Comparison of ENCODE assay signal across 21 cellular contexts in genomic region chr2:183024701-183025100, GRCh38. TPM values are rescaled to one million over a fixed set of nuclear protein-coding genes. Genes with fewer than 3 reads are reported as not detected.
DNase-seq lines count a peak whose midpoint lies in the region; ATAC-seq and TF ChIP-seq lines count a peak whose summit lies in the region.
"Had no signal": no experiment of that assay in that cellular context is flagged by ENCODE, and none has a peak within 500 bp of the region (broad histone marks: within the 10 kb centered on the region; RNA-seq: fewer than 3 reads in every experiment).

No MANE protein-coding gene starts in this region.

- TF ChIP-seq POLR2A in adrenal gland (IDR thresholded peaks at IDR 0.05) = no peak

- H3K4me1 Mint-ChIP-seq in MCF 10A (ENCODE audit: insufficient read depth, unreplicated experiment) = peaks cover 28% of the 10 kb centered on the region
- no peaks in the 10 kb centered on the region for H3K4me1 Mint-ChIP-seq in activated CD8-positive, alpha-beta T cell treated with anti-CD3 and anti-CD28 coated beads for 36 hours (ENCODE audit: low read depth)
- H3K4me1 Mint-ChIP-seq: CD14-positive monocyte; naive thymus-derived CD4-positive, alpha-beta T cell had no signal

- TF ChIP-seq CTCF in MCF 10A (IDR thresholded peaks at IDR 0.05; ENCODE audit: unreplicated experiment) = no peak
- no peak for TF ChIP-seq CTCF in mammary epithelial cell (conservative IDR thresholded peaks at IDR 0.05 in 1 of 2, IDR thresholded peaks at IDR 0.05 in 1 of 2; ENCODE audit: extremely low read depth in 1 of 2, insufficient read depth in 1 of 2, low read depth in 1 of 2, low read length in 2 of 2)
- no peak for TF ChIP-seq CTCF in VCaP (conservative IDR thresholded peaks at IDR 0.05)
- no peak for TF ChIP-seq CTCF in foreskin fibroblast (IDR thresholded peaks at IDR 0.05; ENCODE audit: low read depth, low read length)
- no peak for TF ChIP-seq CTCF in smooth muscle cell (IDR thresholded peaks at IDR 0.05; ENCODE audit: borderline replicate concordance, insufficient read depth, poor library complexity, severe bottlenecking)
- no peak for TF ChIP-seq CTCF in adrenal gland (IDR thresholded peaks at IDR 0.05)
- no peak for TF ChIP-seq CTCF in activated CD8-positive, alpha-beta T cell treated with anti-CD3 and anti-CD28 coated beads for 36 hours (IDR thresholded peaks at IDR 0.05)

- BruUV-seq in MCF 10A (replicated peaks; lab: Mats Ljungman, UMichigan) (no TSS peak), mammary epithelial cell (replicated peaks; lab: Mats Ljungman, UMichigan) (no TSS peak)

- peaks cover 21% of the 10 kb centered on the region for H3K36me3 ChIP-seq in mammary epithelial cell (ENCODE audit: insufficient read depth, low read length)
- H3K36me3 ChIP-seq in smooth muscle cell (ENCODE audit: low read depth) = peaks cover 17% of the 10 kb centered on the region
- H3K36me3 ChIP-seq in adrenal gland (replicated peaks in 1 of 2) = peaks cover 0 to 6% of the 10 kb centered on the region in 2 donors

- DNase-seq in MCF 10A (ENCODE audit: unreplicated experiment) (peak; percentile 48), mammary epithelial cell (no peak), foreskin fibroblast (peak; percentile 36 to 75), smooth muscle cell (lab: John Stamatoyannopoulos, UW; ENCODE audit: unreplicated experiment) (no peak), DMS153 treated with DMSO at 0.1 percent for 48 hours (lab: John Stamatoyannopoulos, UW; ENCODE audit: unreplicated experiment) (no peak), adrenal gland (no peak)
- DNase-seq in activated CD8-positive, alpha-beta T cell treated with anti-CD3 and anti-CD28 coated beads for 36 hours = no peak
- DNase-seq: activated CD4-positive, alpha-beta T cell treated with anti-CD3 and anti-CD28 coated beads for 1 hour; central memory CD4-positive, alpha-beta T cell; DMS53; effector memory CD8-positive, alpha-beta T cell; MM.1S; naive thymus-derived CD4-positive, alpha-beta T cell; NCI-H2029 treated with DMSO at 0.1 percent for 48 hours; NCI-H526 treated with DMSO at 0.1 percent for 48 hours; SJCRH30; stimulated activated CD4-positive, alpha-beta T cell treated with anti-CD3 and anti-CD28 coated beads, Interleukin-15, amount 100 ng/mL, for 24 hours; stimulated activated naive CD4-positive, alpha-beta T cell treated with Interleukin-2 at 50 U/mL for 16 hours had no signal

- H3K9me3 ChIP-seq in mammary epithelial cell (replicated peaks; ENCODE audit: insufficient read depth, low read length) = no peaks in the 10 kb centered on the region
- H3K9me3 ChIP-seq in smooth muscle cell (replicated peaks; ENCODE audit: low read depth) = no peaks in the 10 kb centered on the region
- H3K9me3 ChIP-seq in adrenal gland (replicated peaks in 1 of 3) = no peaks in the 10 kb centered on the region
- H3K9me3 ChIP-seq: SJCRH30 had no signal

- peaks cover 96% of the 10 kb centered on the region for H3K79me2 ChIP-seq in mammary epithelial cell (ENCODE audit: insufficient read depth, low read length)
- H3K79me2 ChIP-seq in smooth muscle cell (ENCODE audit: low read depth) = peaks cover 100% of the 10 kb centered on the region

- H2AFZ ChIP-seq in mammary epithelial cell (ENCODE audit: low read depth, low read length) (no peak overlapping the region), smooth muscle cell (ENCODE audit: low read depth) (no peak overlapping the region)

- no peak overlapping the region for H3K4me3 Mint-ChIP-seq in MCF 10A (ENCODE audit: unreplicated experiment)
- no peak overlapping the region for H3K4me3 Mint-ChIP-seq in activated CD8-positive, alpha-beta T cell treated with anti-CD3 and anti-CD28 coated beads for 36 hours
- H3K4me3 Mint-ChIP-seq: effector memory CD8-positive, alpha-beta T cell; naive thymus-derived CD4-positive, alpha-beta T cell had no signal

- no peak for ATAC-seq in activated CD8-positive, alpha-beta T cell treated with anti-CD3 and anti-CD28 coated beads for 36 hours
- ATAC-seq: effector memory CD8-positive, alpha-beta T cell; naive thymus-derived CD4-positive, alpha-beta T cell had no signal

- no peak overlapping the region for H3K4me3 ChIP-seq in mammary epithelial cell (replicated peaks in 1 of 3; ENCODE audit: insufficient read depth in 1 of 3, low read depth in 2 of 3, low read length in 3 of 3)
- H3K4me3 ChIP-seq in foreskin fibroblast (ENCODE audit: low read depth in 1 of 2, low read length in 2 of 2) = no peak overlapping the region
- H3K4me3 ChIP-seq in smooth muscle cell = peak overlapping the region; percentile 18
- H3K4me3 ChIP-seq in adrenal gland = no peak overlapping the region
- H3K4me3 ChIP-seq: SJCRH30 had no signal

- intact Hi-C loops in MCF 10A (cut with micrococcal nuclease) = no loop called here
- intact Hi-C loops in mammary epithelial cell (cut with micrococcal nuclease) = no loop called here
- intact Hi-C loops in adrenal gland (cut with DNase I) = no loop called here
- intact Hi-C loops in activated CD8-positive, alpha-beta T cell treated with anti-CD3 and anti-CD28 coated beads for 36 hours (cut with micrococcal nuclease) = no loop called here

- in situ Hi-C loops in mammary epithelial cell (cut with MboI; ENCODE audit: low sequenced_read_pairs in 2 of 2) = no loop called here

- H3K27me3 ChIP-seq in mammary epithelial cell (ENCODE audit: insufficient read depth, low read length) = no peaks in the 10 kb centered on the region
- no peaks in the 10 kb centered on the region for H3K27me3 ChIP-seq in smooth muscle cell (ENCODE audit: low read depth)
- no peaks in the 10 kb centered on the region for H3K27me3 ChIP-seq in adrenal gland
- H3K27me3 ChIP-seq: SJCRH30 had no signal

- no peak overlapping the region for H3K4me2 ChIP-seq in mammary epithelial cell (ENCODE audit: insufficient read depth, low read depth, low read length)
- peak overlapping the region; percentile 23 for H3K4me2 ChIP-seq in smooth muscle cell

- H3K27me3 Mint-ChIP-seq in MCF 10A (ENCODE audit: insufficient read depth, unreplicated experiment) = no peaks in the 10 kb centered on the region
- H3K27me3 Mint-ChIP-seq in activated CD8-positive, alpha-beta T cell treated with anti-CD3 and anti-CD28 coated beads for 36 hours = peaks cover 25% of the 10 kb centered on the region

- CTCF ChIA-PET in MCF 10A (lab: Yijun Ruan, JAX) (interaction anchor here (0.8 to 1.2 kb wide), 2 partner anchors 11 to 54 kb away, joined by 3 read pairs; partner anchors contain the start of gene DUSP19), mammary epithelial cell (lab: Charles Lee; ENCODE audit: low non-redundant PET) (no interaction called here)
- CTCF ChIA-PET in activated CD8-positive, alpha-beta T cell treated with anti-CD3 and anti-CD28 coated beads for 36 hours (lab: Charles Lee) = no interaction called here

- POLR2A ChIA-PET in MCF 10A (lab: Yijun Ruan, JAX) = interaction anchor here (1.4 to 4.6 kb wide), 4 partner anchors 12 to 99 kb away, joined by 3 to 33 read pairs (median 14); partner anchors contain the start of genes DUSP19, NCKAP1 and NUP35
- POLR2A ChIA-PET in activated CD8-positive, alpha-beta T cell treated with anti-CD3 and anti-CD28 coated beads for 36 hours (lab: Charles Lee) = no interaction called here

- peaks cover 11% of the 10 kb centered on the region for H3K36me3 Mint-ChIP-seq in MCF 10A (ENCODE audit: insufficient read depth, unreplicated experiment)
- no peaks in the 10 kb centered on the region for H3K36me3 Mint-ChIP-seq in activated CD8-positive, alpha-beta T cell treated with anti-CD3 and anti-CD28 coated beads for 36 hours (ENCODE audit: low read depth)

- no peak overlapping the region for H3K27ac Mint-ChIP-seq in MCF 10A (ENCODE audit: low read depth, unreplicated experiment)
- H3K27ac Mint-ChIP-seq in activated CD8-positive, alpha-beta T cell treated with anti-CD3 and anti-CD28 coated beads for 36 hours = no peak overlapping the region
- H3K27ac Mint-ChIP-seq: activated T-helper 2 cell treated with anti-CD3 and anti-CD28 coated beads, Interferon-gamma antibody, Interleukin-2, Interleukin-4, amounts not matched to agents 10 μg/mL and 5 μg/mL and 100 μg/mL, durations not matched to agents 14 hours and 24 hours and 36 hours; CD14-positive monocyte; effector memory CD8-positive, alpha-beta T cell; naive thymus-derived CD4-positive, alpha-beta T cell had no signal

- H4K20me1 ChIP-seq in mammary epithelial cell (ENCODE audit: insufficient read depth, low read length) (peaks cover 5% of the 10 kb centered on the region), smooth muscle cell (ENCODE audit: low read depth) (peaks cover 100% of the 10 kb centered on the region)

- dilution Hi-C loops in mammary epithelial cell (cut with HindIII; ENCODE audit: low sequenced_read_pairs) = no loop called here

- H3K27ac ChIP-seq in mammary epithelial cell (ENCODE audit: insufficient read depth, low read depth, low read length) (no peak overlapping the region), VCaP (peak overlapping the region; percentile 50), smooth muscle cell (ENCODE audit: low read depth) (no peak overlapping the region), adrenal gland (no peak overlapping the region)
- H3K27ac ChIP-seq: SJCRH30 had no signal

- H3K9ac ChIP-seq in mammary epithelial cell (ENCODE audit: insufficient read depth, low read length) (no peak overlapping the region), smooth muscle cell (ENCODE audit: low read depth) (no peak overlapping the region)

- no peaks in the 10 kb centered on the region for H3F3A ChIP-seq in smooth muscle cell (ENCODE audit: low read depth)

- H3K4me1 ChIP-seq in mammary epithelial cell (ENCODE audit: insufficient read depth, low read length) = peaks cover 15% of the 10 kb centered on the region
- no peaks in the 10 kb centered on the region for H3K4me1 ChIP-seq in smooth muscle cell (ENCODE audit: low read depth)
- peaks cover 0 to 28% of the 10 kb centered on the region in 2 donors for H3K4me1 ChIP-seq in adrenal gland (replicated peaks in 1 of 2)

- WGBS in mammary epithelial cell (ENCODE audit: low coverage, missing lambda C conversion rate) = 92% methylated on average over 5 of the region's 5 CpGs
- 84% methylated on average over 5 of the region's 5 CpGs for WGBS in smooth muscle cell (ENCODE audit: low lambda C conversion rate)
- WGBS in adrenal gland, 4 donors = 75 to 81% (median 80%) methylated on average over 5 of the region's 5 CpGs

- no peaks in the 10 kb centered on the region for H3K9me3 Mint-ChIP-seq in MCF 10A (ENCODE audit: unreplicated experiment)
- H3K9me3 Mint-ChIP-seq in activated CD8-positive, alpha-beta T cell treated with anti-CD3 and anti-CD28 coated beads for 36 hours = no peaks in the 10 kb centered on the region
- H3K9me3 Mint-ChIP-seq: activated T-helper 2 cell treated with anti-CD3 and anti-CD28 coated beads, Interferon-gamma antibody, Interleukin-2, Interleukin-4, amounts not matched to agents 10 μg/mL and 5 μg/mL and 100 μg/mL, durations not matched to agents 14 hours and 24 hours and 36 hours; effector memory CD8-positive, alpha-beta T cell had no signal

RNA-seq across cellular contexts. Expression of gene NCKAP1, which starts 13.6 kb away (rescaled TPM):
- 160 and 187 TPM in 2 replicates for total RNA-seq in MCF 10A (2022)
- 100 to 1,000 TPM; 153 to 172 TPM for total RNA-seq in mammary epithelial cell
- polyA plus RNA-seq in mammary epithelial cell = 133 TPM
- 107 TPM for polyA minus RNA-seq in mammary epithelial cell
- total RNA-seq in smooth muscle cell = 209 and 210 TPM in 2 replicates
- polyA plus RNA-seq in smooth muscle cell = 54.2 and 60.4 TPM in 2 replicates
- 100 to 1,000 TPM in 4 of 8 donors, 10 to 100 TPM in 4; 76.8 to 134 (median 104) TPM for total RNA-seq in adrenal gland
- 100 to 1,000 TPM in 1 of 3 donors, 10 to 100 TPM in 2; 26.8 to 113 (median 26.9) TPM for polyA plus RNA-seq in adrenal gland
- total RNA-seq in activated CD8-positive, alpha-beta T cell treated with anti-CD3 and anti-CD28 coated beads for 36 hours = 1 to 10 TPM; 3.1 to 3.9 TPM
- polyA plus RNA-seq: CD14-positive monocyte had no signal

RNA-seq across cellular contexts. Expression of gene DUSP19, which starts 53.8 kb away (rescaled TPM):
- total RNA-seq in MCF 10A (2022) (0.84 and 1.0 TPM in 2 replicates), mammary epithelial cell (1 to 10 TPM; 1.0 to 1.7 TPM), smooth muscle cell (1.2 and 1.3 TPM in 2 replicates), adrenal gland (10 to 100 TPM in 1 of 8 donors, 1 to 10 TPM in 7; 2.4 to 10.0 (median 4.9) TPM)
- polyA plus RNA-seq in mammary epithelial cell (0.23 TPM), smooth muscle cell (0.47 and 0.70 TPM in 2 replicates), adrenal gland (1 to 10 TPM in 2 of 3 donors, under 1 TPM in 1; 0.81 to 3.5 (median 1.0) TPM)
- 0.93 TPM for polyA minus RNA-seq in mammary epithelial cell
- 1 to 10 TPM; 2.1 to 2.3 TPM for total RNA-seq in activated CD8-positive, alpha-beta T cell treated with anti-CD3 and anti-CD28 coated beads for 36 hours

Comparison
In these comparisons a context has a peak if more than half of its experiments do, and no peak if none do; other contexts are left out.
1. DNase-seq: peak in MCF 10A (single experiment) and foreskin fibroblast (2 of 2); none in mammary epithelial cell (single experiment), smooth muscle cell (single experiment), DMS153 treated with DMSO at 0.1 percent for 48 hours (single experiment), adrenal gland (0 of 7) and activated CD8-positive, alpha-beta T cell treated with anti-CD3 and anti-CD28 coated beads for 36 hours (single experiment).
2. RNA of gene NCKAP1, which starts 13.6 kb away (total RNA-seq): 209 to 210 TPM in smooth muscle cell, 153 to 172 TPM in mammary epithelial cell, 160 to 187 TPM in MCF 10A and 76.8 to 134 TPM in adrenal gland; 3.1 to 3.9 TPM in activated CD8-positive, alpha-beta T cell treated with anti-CD3 and anti-CD28 coated beads for 36 hours; every median in the first group is over 10 times any median in the second.